ENCODE assay signal across 8 cellular contexts in the genomic region with DNA sequence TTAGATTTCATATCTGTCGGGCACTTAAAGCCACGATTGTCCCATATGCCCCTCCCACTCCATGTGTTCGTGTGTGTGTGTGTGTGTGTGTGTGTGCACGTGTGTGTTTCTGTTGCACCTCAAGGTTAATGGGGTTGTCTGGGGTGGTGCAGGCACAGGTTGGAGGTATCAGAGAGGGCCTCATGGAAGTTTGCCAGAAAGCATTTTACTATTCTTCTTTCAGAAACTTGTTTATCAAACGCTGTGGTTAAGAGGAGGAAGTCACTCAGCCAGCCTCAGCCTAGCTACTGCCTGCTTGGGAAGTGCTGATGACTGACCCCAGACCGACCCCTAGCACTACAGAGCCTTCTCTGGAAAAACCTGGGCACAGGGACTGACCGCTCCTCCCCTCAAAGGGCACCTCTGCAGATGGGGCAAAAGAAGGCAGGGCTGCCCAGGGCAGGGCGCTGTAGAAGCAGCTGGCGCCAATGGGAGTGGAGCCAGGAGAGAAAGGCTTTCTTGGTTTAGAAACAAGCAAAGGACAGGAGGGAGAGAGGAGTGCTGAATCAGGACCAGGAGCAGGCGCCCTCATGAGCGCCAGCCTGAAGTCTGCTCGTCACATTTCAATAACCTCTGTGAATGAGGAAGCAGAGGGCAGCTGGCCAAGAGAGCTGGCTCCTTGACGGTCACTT. TPM values are rescaled to one million over a fixed set of nuclear protein-coding genes. Genes with fewer than 3 reads are reported as not detected.
DNase-seq lines count a peak whose midpoint lies in the region; ATAC-seq and TF ChIP-seq lines count a peak whose summit lies in the region.

No MANE protein-coding gene starts in this region.

- H3K4me1 ChIP-seq in breast epithelium: peaks cover 0 to 7% of the 10 kb centered on the region in 2 donors

- H3K9me3 Mint-ChIP-seq in WTC11: no peaks in the 10 kb centered on the region

- H3K36me3 ChIP-seq in breast epithelium: no peaks in the 10 kb centered on the region

- DNase-seq in DMS79 (lab: John Stamatoyannopoulos, UW) (peak; percentile 86), KG1 (lab: John Stamatoyannopoulos, UW) (peak; percentile 88), WTC11 (ENCODE audit: low spot score) (no peak), iPS-NIHi7 (ENCODE audit: extremely low spot score) (peak; percentile 22), SW 1271 (lab: John Stamatoyannopoulos, UW) (no peak), DMS114 treated with DMSO at 0.1 percent for 48 hours (lab: John Stamatoyannopoulos, UW; ENCODE audit: unreplicated experiment) (no peak), breast epithelium (ENCODE audit: low spot score in 2 of 2) (no peak)

- H3K27ac Mint-ChIP-seq in WTC11: 0 out of 2 replicates have a peak overlapping the region, but pooled peaks have one; percentile 11

- intact Hi-C loops in breast epithelium (cut with DNase I; ENCODE audit: low total_unique reads): no loop called here

- H3K4me3 ChIP-seq in breast epithelium: no peak overlapping the region

- no peak overlapping the region for H3K27ac ChIP-seq in breast epithelium

- no peak overlapping the region for H3K4me3 Mint-ChIP-seq in WTC11

- CTCF ChIA-PET in WTC11 (lab: Charles Lee): interaction anchor here (0.6 to 1.2 kb wide), 3 partner anchors 11 to 40 kb away, joined by 3 to 5 read pairs (median 3); no protein-coding TSS in a partner anchor

- H3K4me1 Mint-ChIP-seq in WTC11: peaks cover 54% of the 10 kb centered on the region

- H3K27me3 ChIP-seq in breast epithelium: no peaks in the 10 kb centered on the region

- TF ChIP-seq CTCF in WTC11 (IDR thresholded peaks at IDR 0.05) (no peak), breast epithelium (IDR thresholded peaks at IDR 0.05) (no peak)

- no peaks in the 10 kb centered on the region for H3K36me3 Mint-ChIP-seq in WTC11

- H3K27me3 Mint-ChIP-seq in WTC11 (ENCODE audit: low read depth): peaks cover 35% of the 10 kb centered on the region

- ATAC-seq in WTC11 (no peak), GM18517 (IDR thresholded peaks at IDR 0.05; ENCODE audit: unreplicated experiment) (no peak)

- no peaks in the 10 kb centered on the region for H3K9me3 ChIP-seq in breast epithelium

- POLR2A ChIA-PET in WTC11 (lab: Charles Lee): no interaction called here

- no peak for TF ChIP-seq POLR2A in breast epithelium (IDR thresholded peaks at IDR 0.05)

TF ChIP-seq in WTC11, 78 proteins besides CTCF, POLR2A, EP300 and RAD21:
- TF ChIP-seq ATF2 (CRISPR knock-in tag; IDR thresholded peaks at IDR 0.05; ENCODE audit: borderline replicate concordance, low read depth) (no peak), RELA (CRISPR knock-in tag; IDR thresholded peaks at IDR 0.05; ENCODE audit: borderline replicate concordance) (no peak), TEAD1 (CRISPR knock-in tag; IDR thresholded peaks at IDR 0.05) (no peak), PREB (CRISPR knock-in tag; IDR thresholded peaks at IDR 0.05; ENCODE audit: borderline replicate concordance) (no peak), MXD4 (CRISPR knock-in tag; IDR thresholded peaks at IDR 0.05; ENCODE audit: borderline replicate concordance) (no peak), RORB (CRISPR knock-in tag; IDR thresholded peaks at IDR 0.05) (no peak), TP53 (CRISPR knock-in tag; IDR thresholded peaks at IDR 0.05) (no peak), NFYB (CRISPR knock-in tag; conservative IDR thresholded peaks at IDR 0.05; ENCODE audit: low read depth) (no peak), ATF1 (CRISPR knock-in tag; IDR thresholded peaks at IDR 0.05) (no peak), SOX15 (CRISPR knock-in tag; IDR thresholded peaks at IDR 0.05) (no peak), EMX1 (CRISPR knock-in tag; IDR thresholded peaks at IDR 0.05) (no peak), TCF7 (CRISPR knock-in tag; IDR thresholded peaks at IDR 0.05; ENCODE audit: low read depth) (no peak)
- TF ChIP-seq, protein P1, sequence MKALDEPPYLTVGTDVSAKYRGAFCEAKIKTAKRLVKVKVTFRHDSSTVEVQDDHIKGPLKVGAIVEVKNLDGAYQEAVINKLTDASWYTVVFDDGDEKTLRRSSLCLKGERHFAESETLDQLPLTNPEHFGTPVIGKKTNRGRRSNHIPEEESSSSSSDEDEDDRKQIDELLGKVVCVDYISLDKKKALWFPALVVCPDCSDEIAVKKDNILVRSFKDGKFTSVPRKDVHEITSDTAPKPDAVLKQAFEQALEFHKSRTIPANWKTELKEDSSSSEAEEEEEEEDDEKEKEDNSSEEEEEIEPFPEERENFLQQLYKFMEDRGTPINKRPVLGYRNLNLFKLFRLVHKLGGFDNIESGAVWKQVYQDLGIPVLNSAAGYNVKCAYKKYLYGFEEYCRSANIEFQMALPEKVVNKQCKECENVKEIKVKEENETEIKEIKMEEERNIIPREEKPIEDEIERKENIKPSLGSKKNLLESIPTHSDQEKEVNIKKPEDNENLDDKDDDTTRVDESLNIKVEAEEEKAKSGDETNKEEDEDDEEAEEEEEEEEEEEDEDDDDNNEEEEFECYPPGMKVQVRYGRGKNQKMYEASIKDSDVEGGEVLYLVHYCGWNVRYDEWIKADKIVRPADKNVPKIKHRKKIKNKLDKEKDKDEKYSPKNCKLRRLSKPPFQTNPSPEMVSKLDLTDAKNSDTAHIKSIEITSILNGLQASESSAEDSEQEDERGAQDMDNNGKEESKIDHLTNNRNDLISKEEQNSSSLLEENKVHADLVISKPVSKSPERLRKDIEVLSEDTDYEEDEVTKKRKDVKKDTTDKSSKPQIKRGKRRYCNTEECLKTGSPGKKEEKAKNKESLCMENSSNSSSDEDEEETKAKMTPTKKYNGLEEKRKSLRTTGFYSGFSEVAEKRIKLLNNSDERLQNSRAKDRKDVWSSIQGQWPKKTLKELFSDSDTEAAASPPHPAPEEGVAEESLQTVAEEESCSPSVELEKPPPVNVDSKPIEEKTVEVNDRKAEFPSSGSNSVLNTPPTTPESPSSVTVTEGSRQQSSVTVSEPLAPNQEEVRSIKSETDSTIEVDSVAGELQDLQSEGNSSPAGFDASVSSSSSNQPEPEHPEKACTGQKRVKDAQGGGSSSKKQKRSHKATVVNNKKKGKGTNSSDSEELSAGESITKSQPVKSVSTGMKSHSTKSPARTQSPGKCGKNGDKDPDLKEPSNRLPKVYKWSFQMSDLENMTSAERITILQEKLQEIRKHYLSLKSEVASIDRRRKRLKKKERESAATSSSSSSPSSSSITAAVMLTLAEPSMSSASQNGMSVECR (CRISPR knock-in tag; IDR thresholded peaks at IDR 0.05; ENCODE audit: borderline replicate concordance): no peak
- TF ChIP-seq, protein P2, sequence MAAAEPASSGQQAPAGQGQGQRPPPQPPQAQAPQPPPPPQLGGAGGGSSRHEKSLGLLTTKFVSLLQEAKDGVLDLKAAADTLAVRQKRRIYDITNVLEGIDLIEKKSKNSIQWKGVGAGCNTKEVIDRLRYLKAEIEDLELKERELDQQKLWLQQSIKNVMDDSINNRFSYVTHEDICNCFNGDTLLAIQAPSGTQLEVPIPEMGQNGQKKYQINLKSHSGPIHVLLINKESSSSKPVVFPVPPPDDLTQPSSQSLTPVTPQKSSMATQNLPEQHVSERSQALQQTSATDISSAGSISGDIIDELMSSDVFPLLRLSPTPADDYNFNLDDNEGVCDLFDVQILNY (CRISPR knock-in tag; IDR thresholded peaks at IDR 0.05): no peak

RNA-seq across cellular contexts. Expression of gene SIAH3, which starts 3.9 kb away (rescaled TPM):
- total RNA-seq in WTC11 (2021) (0.09 to 0.31 TPM (median 0.11 TPM) in 3 replicates), breast epithelium (under 1 TPM in 1 of 3 donors, not detected in 2; under 0.01 TPM)

Comparison
In these comparisons a context has a peak if more than half of its experiments do, and no peak if none do; other contexts are left out.
1. DNase-seq: peak in DMS79 (single experiment), KG1 (single experiment) and iPS-NIHi7 (single experiment); none in WTC11 (single experiment), SW 1271 (0 of 2), DMS114 treated with DMSO at 0.1 percent for 48 hours (single experiment) and breast epithelium (0 of 2).